8 cellular contexts compared by ENCODE assay signal in genomic region chr9:115118471-115119156, GRCh38. TPM values are rescaled to one million over a fixed set of nuclear protein-coding genes. Genes with fewer than 3 reads are reported as not detected.
DNase-seq lines count a peak whose midpoint lies in the region; ATAC-seq and TF ChIP-seq lines count a peak whose summit lies in the region.

No MANE protein-coding gene starts in this region.

- H3K36me3 Mint-ChIP-seq in Caco-2 (ENCODE audit: insufficient read depth, unreplicated experiment), result no peaks in the 10 kb centered on the region
- no peaks in the 10 kb centered on the region for H3K36me3 Mint-ChIP-seq in activated naive CD8-positive, alpha-beta T cell treated with anti-CD3 and anti-CD28 coated beads, Interleukin-2, amount 50 U/mL, for 24 hours (ENCODE audit: low read depth)

- H3K27ac ChIP-seq in skin epidermis, result peak overlapping the region in 18 of 21 experiments; percentile 29 to 86 (median 58)

- no TSS peak for BruUV-seq in Caco-2 (replicated peaks; lab: Mats Ljungman, UMichigan)

- H3K9me3 Mint-ChIP-seq in Caco-2 (ENCODE audit: unreplicated experiment), result no peaks in the 10 kb centered on the region
- no peaks in the 10 kb centered on the region for H3K9me3 Mint-ChIP-seq in activated naive CD8-positive, alpha-beta T cell treated with anti-CD3 and anti-CD28 coated beads, Interleukin-2, amount 50 U/mL, for 24 hours

- no peaks in the 10 kb centered on the region; the same call in 1 of the 2 replicates for H3K27me3 ChIP-seq in Caco-2 (replicated peaks; ENCODE audit: control insufficient read depth, insufficient read depth, low read length)
- H3K27me3 ChIP-seq in iPS-15b (ENCODE audit: control insufficient read depth, insufficient read depth, low read length), result peaks cover 92% of the 10 kb centered on the region

- CTCF ChIA-PET in Caco-2 (lab: Charles Lee), result interaction anchor here (0.6 kb wide), 1 partner anchor 1250 kb away, joined by 3 read pairs; no protein-coding TSS in a partner anchor

- peak; percentile 22 to 56 for DNase-seq in Caco-2
- peak; percentile 60 for DNase-seq in NCI-H1105 (lab: John Stamatoyannopoulos, UW)
- DNase-seq in astrocyte of the hippocampus (ENCODE audit: low read depth, low spot score), result peak; percentile 95
- no peak for DNase-seq in activated naive CD8-positive, alpha-beta T cell treated with anti-CD3 and anti-CD28 coated beads, Interleukin-2, amount 50 U/mL, for 24 hours

- H3K9ac ChIP-seq in iPS-15b (ENCODE audit: low read depth, low read length), result no peak overlapping the region

- no peak for TF ChIP-seq CTCF in Caco-2 (IDR thresholded peaks at IDR 0.05; ENCODE audit: insufficient read depth in 1 of 2, low read depth in 1 of 2, low read length in 1 of 2, severe bottlenecking in 1 of 2, unreplicated experiment in 1 of 2)

- H3K9me3 ChIP-seq in Caco-2 (no peaks in the 10 kb centered on the region), iPS-15b (ENCODE audit: control insufficient read depth, insufficient read depth, low read length) (no peaks in the 10 kb centered on the region)

- H3K36me3 ChIP-seq in Caco-2 (ENCODE audit: control insufficient read depth, insufficient read depth, low read length) (no peaks in the 10 kb centered on the region), iPS-15b (ENCODE audit: control insufficient read depth, insufficient read depth, low read length) (no peaks in the 10 kb centered on the region)

- H3K4me1 ChIP-seq in Caco-2 (no peaks in the 10 kb centered on the region), iPS-15b (ENCODE audit: control insufficient read depth, insufficient read depth, low read length) (peaks cover 10% of the 10 kb centered on the region)

- no peak for ATAC-seq in activated CD4-positive, CD25-positive, alpha-beta regulatory T cell treated with anti-CD3 and anti-CD28 coated beads, Interleukin-2, amount 50 U/mL, for 24 hours
- ATAC-seq in activated naive CD8-positive, alpha-beta T cell treated with anti-CD3 and anti-CD28 coated beads, Interleukin-2, amount 50 U/mL, for 24 hours, result no peak
- no peak for ATAC-seq in HG03460 (IDR thresholded peaks at IDR 0.05; ENCODE audit: unreplicated experiment)

- H3K4me1 Mint-ChIP-seq in Caco-2 (ENCODE audit: low read depth, unreplicated experiment), result no peaks in the 10 kb centered on the region
- H3K4me1 Mint-ChIP-seq in activated naive CD8-positive, alpha-beta T cell treated with anti-CD3 and anti-CD28 coated beads, Interleukin-2, amount 50 U/mL, for 24 hours, result peaks cover 6% of the 10 kb centered on the region

- POLR2A ChIA-PET in Caco-2 (lab: Charles Lee), result no interaction called here

- no peaks in the 10 kb centered on the region for H3K27me3 Mint-ChIP-seq in Caco-2 (ENCODE audit: insufficient read depth, unreplicated experiment)
- peaks cover 78% of the 10 kb centered on the region for H3K27me3 Mint-ChIP-seq in activated naive CD8-positive, alpha-beta T cell treated with anti-CD3 and anti-CD28 coated beads, Interleukin-2, amount 50 U/mL, for 24 hours

- intact Hi-C loops in Caco-2 (cut with micrococcal nuclease; ENCODE audit: unreplicated experiment), result no loop called here

- peak overlapping the region; percentile 42 for H3K27ac Mint-ChIP-seq in Caco-2 (ENCODE audit: unreplicated experiment)
- no peak overlapping the region for H3K27ac Mint-ChIP-seq in activated naive CD8-positive, alpha-beta T cell treated with anti-CD3 and anti-CD28 coated beads, Interleukin-2, amount 50 U/mL, for 24 hours

- peak overlapping the region; percentile 79 for H3K4me3 Mint-ChIP-seq in Caco-2 (ENCODE audit: unreplicated experiment)
- H3K4me3 Mint-ChIP-seq in activated naive CD8-positive, alpha-beta T cell treated with anti-CD3 and anti-CD28 coated beads, Interleukin-2, amount 50 U/mL, for 24 hours, result no peak overlapping the region

- H3K4me3 ChIP-seq in Caco-2 (ENCODE audit: low read depth, low read length), result peak overlapping the region; percentile 27
- peak overlapping the region; percentile 56 for H3K4me3 ChIP-seq in iPS-15b (ENCODE audit: low read depth, low read length)
- peak overlapping the region in 6 of 7 experiments; percentile 20 to 37 (median 27) for H3K4me3 ChIP-seq in skin epidermis

RNA-seq across cellular contexts. Expression of gene TNC, which starts 0.7 kb away (rescaled TPM):
- total RNA-seq in Caco-2 (2022), result 11.4 and 17.6 TPM in 2 replicates
